ENCODE assay signal across 8 cellular contexts in the genomic region with DNA sequence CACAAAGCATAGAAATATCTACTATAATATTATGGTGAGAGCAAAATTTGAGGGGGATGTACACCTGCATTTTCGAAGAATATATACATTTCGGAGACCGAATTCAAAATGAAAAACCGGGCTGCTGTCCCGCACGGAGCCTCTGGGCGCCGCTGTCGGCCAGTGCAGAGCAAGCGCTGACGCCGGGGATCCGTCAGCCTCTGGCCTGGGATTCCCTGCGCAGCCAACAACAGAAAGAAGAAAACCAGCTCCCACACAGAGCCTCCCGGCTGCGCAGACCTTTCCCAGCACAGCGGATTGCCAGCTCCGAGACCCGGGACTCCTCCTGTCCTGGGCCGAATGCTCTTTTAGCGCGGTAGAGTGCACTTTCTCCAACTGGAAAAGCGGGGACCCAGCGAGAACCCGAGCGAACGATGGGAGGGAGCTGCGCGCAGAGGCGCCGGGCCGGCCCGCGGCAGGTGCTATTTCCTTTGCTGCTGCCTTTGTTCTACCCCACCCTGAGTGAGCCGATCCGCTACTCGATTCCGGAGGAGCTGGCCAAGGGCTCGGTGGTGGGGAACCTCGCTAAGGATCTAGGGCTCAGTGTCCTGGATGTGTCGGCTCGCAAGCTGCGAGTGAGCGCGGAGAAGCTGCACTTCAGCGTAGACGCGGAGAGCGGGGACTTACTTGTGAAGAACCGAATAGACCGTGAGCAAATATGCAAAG. TPM values are rescaled to one million over a fixed set of nuclear protein-coding genes. Genes with fewer than 3 reads are reported as not detected.
A peak's percentile ranks its signal among the peaks of the same experiment; 100 is the strongest.
DNase-seq lines count a peak whose midpoint lies in the region; ATAC-seq and TF ChIP-seq lines count a peak whose summit lies in the region.
"Not testable (repeated sequence)": the region's sequence is repeated elsewhere in the genome, so short reads cannot be mapped to it uniquely, and the experiment has no call there.

A gene (plus strand): TSS at position 232 of the 705 bp plus-strand sequence. CDS start 182 bp downstream, at position 414.

- H3K36me3 ChIP-seq in neural cell (ENCODE audit: insufficient read depth, low read length), result peaks cover 31% of the 10 kb centered on the region

- CTCF ChIA-PET in Calu3 (lab: Charles Lee), result interaction anchor here (0.8 to 2.9 kb wide), 10 partner anchors 10 to 211 kb away, joined by 3 to 20 read pairs (median 7); a partner anchor contains a TSS

- not testable (repeated sequence) for H3K27me3 Mint-ChIP-seq in Calu3 (ENCODE audit: unreplicated experiment)

- H3K9ac ChIP-seq in neural cell (ENCODE audit: low read length), result peak within 1 kb of the TSS; percentile 71

- intact Hi-C loops in Calu3 (cut with micrococcal nuclease; ENCODE audit: unreplicated experiment); dorsolateral prefrontal cortex (cut with DNase I): not testable (repeated sequence)

- not testable (repeated sequence) for BruUV-seq in Calu3 (replicated peaks; lab: Mats Ljungman, UMichigan)

- peaks cover 38% of the 10 kb centered on the region for H3K4me1 Mint-ChIP-seq in Calu3 (ENCODE audit: low read depth, unreplicated experiment)

- not testable (repeated sequence) for TF ChIP-seq EP300 in neural cell (conservative IDR thresholded peaks at IDR 0.05; ENCODE audit: poor library complexity, severe bottlenecking)

- peak within 1 kb of the TSS in 29 of 59 donors; percentile 8 to 45 (median 34) for H3K4me3 ChIP-seq in dorsolateral prefrontal cortex
- H3K4me3 ChIP-seq in iPS-11a (ENCODE audit: low read depth, low read length), result peak within 1 kb of the TSS; percentile 53
- H3K4me3 ChIP-seq in neural cell (ENCODE audit: low read length), result peak within 1 kb of the TSS; percentile 66

- H3K4me2 ChIP-seq in neural cell (ENCODE audit: low read length), result peak within 1 kb of the TSS; percentile 48

- TF ChIP-seq CTCF in Calu3 (IDR thresholded peaks at IDR 0.05; ENCODE audit: unreplicated experiment) (peak; percentile 71), dorsolateral prefrontal cortex (IDR thresholded peaks at IDR 0.05 in 54 of 56, conservative IDR thresholded peaks at IDR 0.05 in 2 of 56; ENCODE audit: low read depth in 1 of 56, partially characterized antibody in 56 of 56) (peak in 45 of 56 donors; percentile 7 to 54 (median 33)), neural cell (IDR thresholded peaks at IDR 0.05; ENCODE audit: poor library complexity, severe bottlenecking) (peak; percentile 86)

- not testable (repeated sequence) for H3K27me3 ChIP-seq in dorsolateral prefrontal cortex; neural cell (ENCODE audit: insufficient read depth, low read depth, low read length)

- not testable (repeated sequence) for H3F3A ChIP-seq in neural cell (ENCODE audit: insufficient read depth, low read length, poor library complexity, severe bottlenecking)

- TF ChIP-seq RAD21 in neural cell (conservative IDR thresholded peaks at IDR 0.05), result peak; percentile 88

- peaks cover 14% of the 10 kb centered on the region for H3K9me3 Mint-ChIP-seq in Calu3 (ENCODE audit: low read depth, unreplicated experiment)

- DNase-seq in Calu3 (peak; percentile 79), NCI-H2196 (lab: John Stamatoyannopoulos, UW; ENCODE audit: unreplicated experiment) (peak; percentile 84), dorsolateral prefrontal cortex (peak in 1 of 10 donors; percentile 33)
- peak; percentile 60 to 64 for DNase-seq in activated T-cell treated with anti-CD3 and anti-CD28 coated beads, Interleukin-2, amount 50 U/mL, for 48 hours
- peak; percentile 8 for DNase-seq in stimulated activated naive CD4-positive, alpha-beta T cell treated with Interleukin-2 at 50 U/mL for 16 hours (lab: John Stamatoyannopoulos, UW)

- not testable (repeated sequence) for H3K27ac ChIP-seq in dorsolateral prefrontal cortex
- peak within 1 kb of the TSS; percentile 86 for H3K27ac ChIP-seq in neural cell (ENCODE audit: low read length)

- peaks cover 34% of the 10 kb centered on the region for H3K36me3 Mint-ChIP-seq in Calu3 (ENCODE audit: insufficient read depth, unreplicated experiment)

- H3K9me2 ChIP-seq in neural cell (ENCODE audit: insufficient read depth, low read length), result not testable (repeated sequence)

- peak; percentile 75 for ATAC-seq in GM21526 (IDR thresholded peaks at IDR 0.05; ENCODE audit: low FRiP score, unreplicated experiment)

- not testable (repeated sequence) for H4K20me1 ChIP-seq in neural cell (ENCODE audit: insufficient read depth)

- H3K4me3 Mint-ChIP-seq in Calu3 (ENCODE audit: low read depth, unreplicated experiment), result peak within 1 kb of the TSS; percentile 75

- peaks cover 29% of the 10 kb centered on the region for H3K79me2 ChIP-seq in neural cell (replicated peaks; ENCODE audit: insufficient read depth, low read length)

- peak within 1 kb of the TSS; percentile 57 for H3K27ac Mint-ChIP-seq in Calu3 (ENCODE audit: unreplicated experiment)

- peaks cover 44% of the 10 kb centered on the region for H3K9me3 ChIP-seq in neural cell (ENCODE audit: low read length)

- peak within 1 kb of the TSS; percentile 25 for H2AFZ ChIP-seq in neural cell (ENCODE audit: low read depth, low read length)

TF ChIP-seq in neural cell, 6 proteins besides CTCF, POLR2A, EP300 and RAD21:
- TF ChIP-seq POLR2AphosphoS5 (IDR thresholded peaks at IDR 0.05) (peak; percentile 50), TAF1 (IDR thresholded peaks at IDR 0.05; ENCODE audit: low read depth) (peak; percentile 33), SMC3 (conservative IDR thresholded peaks at IDR 0.05; ENCODE audit: poor library complexity) (peak; percentile 80)
- TF ChIP-seq, protein P1, sequence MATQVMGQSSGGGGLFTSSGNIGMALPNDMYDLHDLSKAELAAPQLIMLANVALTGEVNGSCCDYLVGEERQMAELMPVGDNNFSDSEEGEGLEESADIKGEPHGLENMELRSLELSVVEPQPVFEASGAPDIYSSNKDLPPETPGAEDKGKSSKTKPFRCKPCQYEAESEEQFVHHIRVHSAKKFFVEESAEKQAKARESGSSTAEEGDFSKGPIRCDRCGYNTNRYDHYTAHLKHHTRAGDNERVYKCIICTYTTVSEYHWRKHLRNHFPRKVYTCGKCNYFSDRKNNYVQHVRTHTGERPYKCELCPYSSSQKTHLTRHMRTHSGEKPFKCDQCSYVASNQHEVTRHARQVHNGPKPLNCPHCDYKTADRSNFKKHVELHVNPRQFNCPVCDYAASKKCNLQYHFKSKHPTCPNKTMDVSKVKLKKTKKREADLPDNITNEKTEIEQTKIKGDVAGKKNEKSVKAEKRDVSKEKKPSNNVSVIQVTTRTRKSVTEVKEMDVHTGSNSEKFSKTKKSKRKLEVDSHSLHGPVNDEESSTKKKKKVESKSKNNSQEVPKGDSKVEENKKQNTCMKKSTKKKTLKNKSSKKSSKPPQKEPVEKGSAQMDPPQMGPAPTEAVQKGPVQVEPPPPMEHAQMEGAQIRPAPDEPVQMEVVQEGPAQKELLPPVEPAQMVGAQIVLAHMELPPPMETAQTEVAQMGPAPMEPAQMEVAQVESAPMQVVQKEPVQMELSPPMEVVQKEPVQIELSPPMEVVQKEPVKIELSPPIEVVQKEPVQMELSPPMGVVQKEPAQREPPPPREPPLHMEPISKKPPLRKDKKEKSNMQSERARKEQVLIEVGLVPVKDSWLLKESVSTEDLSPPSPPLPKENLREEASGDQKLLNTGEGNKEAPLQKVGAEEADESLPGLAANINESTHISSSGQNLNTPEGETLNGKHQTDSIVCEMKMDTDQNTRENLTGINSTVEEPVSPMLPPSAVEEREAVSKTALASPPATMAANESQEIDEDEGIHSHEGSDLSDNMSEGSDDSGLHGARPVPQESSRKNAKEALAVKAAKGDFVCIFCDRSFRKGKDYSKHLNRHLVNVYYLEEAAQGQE (IDR thresholded peaks at IDR 0.05; ENCODE audit: borderline replicate concordance), result peak; percentile 78

RNA-seq across cellular contexts. Expression of the gene that starts here (rescaled TPM):
- total RNA-seq in Calu3 (2022) (9.6 and 13.4 TPM in 2 replicates), dorsolateral prefrontal cortex (10 to 100 TPM in 55 of 120 experiments, 1 to 10 TPM in 65; 5.6 to 18.1 (median 9.7) TPM)
- polyA plus RNA-seq in neural cell, result 29.2 and 34.4 TPM in 2 replicates
- polyA minus RNA-seq in neural cell, result 97.4 and 98.9 TPM in 2 replicates

Comparison
In these comparisons a context has a peak if more than half of its experiments do, and no peak if none do; other contexts are left out.
1. CTCF ChIP-seq: peak in every context shown above with its lines; median percentile 86 in neural cell; 71 in Calu3; 33 in dorsolateral prefrontal cortex.